Comparison of ENCODE assay signal across 8 cellular contexts in genomic region chr10:43255644-43256431, GRCh38. TPM values are rescaled to one million over a fixed set of nuclear protein-coding genes. Genes with fewer than 3 reads are reported as not detected.
A peak's percentile ranks its signal among the peaks of the same experiment; 100 is the strongest.
DNase-seq lines count a peak whose midpoint lies in the region; ATAC-seq, FAIRE-seq and TF ChIP-seq lines count a peak whose summit lies in the region.

No MANE protein-coding gene starts in this region.

- no peak overlapping the region for H3K14ac ChIP-seq in mesenchymal stem cell (ENCODE audit: low read length in 2 of 2)

- H3K4me2 ChIP-seq in mesenchymal stem cell (ENCODE audit: low read length, poor library complexity, severe bottlenecking) = no peak overlapping the region

- 66% methylated on average over 7 of the region's 9 CpGs for WGBS in mesenchymal stem cell

- no peaks in the 10 kb centered on the region for H3K27me3 ChIP-seq in bronchial epithelial cell (ENCODE audit: control insufficient read depth, insufficient read depth, low read length)
- peaks cover 36 to 57% of the 10 kb centered on the region in 2 experiments for H3K27me3 ChIP-seq in mesenchymal stem cell (ENCODE audit: control insufficient read depth in 1 of 2, insufficient read depth in 1 of 2, low read length in 2 of 2)

- no peak overlapping the region for H2AK5ac ChIP-seq in mesenchymal stem cell (ENCODE audit: low read length, severe bottlenecking)

- no peak overlapping the region for H3K9ac ChIP-seq in mesenchymal stem cell (ENCODE audit: low read length)

- H4K91ac ChIP-seq in mesenchymal stem cell (ENCODE audit: low read length) = no peak overlapping the region

- H3K23ac ChIP-seq in mesenchymal stem cell (ENCODE audit: low read length in 2 of 2) = no peak overlapping the region

- peaks cover 3% of the 10 kb centered on the region for H3K4me1 ChIP-seq in mesenchymal stem cell (ENCODE audit: control insufficient read depth, insufficient read depth, low read depth, low read length)

- TF ChIP-seq CTCF in AG09319 (IDR thresholded peaks at IDR 0.05; ENCODE audit: low read depth, low read length) (peak; percentile 45), GM10248 (IDR thresholded peaks at IDR 0.05; ENCODE audit: control extremely low read depth, extremely low read depth, low read depth, missing control alignments) (peak; percentile 65), bronchial epithelial cell (IDR thresholded peaks at IDR 0.05; ENCODE audit: insufficient read depth, low read length, severe bottlenecking) (peak; percentile 50)

- H2AFZ ChIP-seq in mesenchymal stem cell (ENCODE audit: low read depth, low read length) = no peak overlapping the region

- H3K79me1 ChIP-seq in mesenchymal stem cell (replicated peaks; ENCODE audit: low read length, poor library complexity, severe bottlenecking) = no peaks in the 10 kb centered on the region

- H4K8ac ChIP-seq in mesenchymal stem cell (ENCODE audit: low read length) = no peak overlapping the region

- H3K18ac ChIP-seq in mesenchymal stem cell (ENCODE audit: low read depth in 1 of 2, low read length in 2 of 2) = no peak overlapping the region

- H3K4me3 ChIP-seq in bronchial epithelial cell (ENCODE audit: low read depth, low read length) = no peak overlapping the region
- H3K4me3 ChIP-seq in mesenchymal stem cell (ENCODE audit: insufficient read depth in 1 of 2, low read depth in 1 of 2, low read length in 2 of 2) = no peak overlapping the region

- no peak for DNase-seq in AG09319 (ENCODE audit: extremely low read depth, low read depth)
- peak; percentile 76 for DNase-seq in GM10248 (ENCODE audit: extremely low spot score)
- peak; percentile 55 for DNase-seq in OCI-M1 (lab: John Stamatoyannopoulos, UW)
- peak; percentile 8 for DNase-seq in bronchial epithelial cell (ENCODE audit: low read depth)
- peak; percentile 2 for DNase-seq in mesenchymal stem cell
- no peak for DNase-seq in NCI-H2081 treated with DMSO at 0.1 percent for 48 hours (lab: John Stamatoyannopoulos, UW)
- DNase-seq in globus pallidus (ENCODE audit: low spot score) = no peak

- H2BK5ac ChIP-seq in mesenchymal stem cell (ENCODE audit: low read depth, low read length, poor library complexity, severe bottlenecking) = no peak overlapping the region

- no peak for FAIRE-seq in bronchial epithelial cell (lab: Jason Lieb, UNC)

- H3K4ac ChIP-seq in mesenchymal stem cell (ENCODE audit: low read depth in 1 of 2, low read length in 2 of 2) = no peak overlapping the region

- peak; percentile 74 for ATAC-seq in HG02759 (IDR thresholded peaks at IDR 0.05; ENCODE audit: unreplicated experiment)

- no peak overlapping the region for H3K27ac ChIP-seq in mesenchymal stem cell (ENCODE audit: low read length, poor library complexity, severe bottlenecking)

- no peak overlapping the region for H2BK15ac ChIP-seq in mesenchymal stem cell (ENCODE audit: low read depth, poor library complexity, severe bottlenecking)

- H3K9me3 ChIP-seq in mesenchymal stem cell (ENCODE audit: control insufficient read depth, low read length) = no peaks in the 10 kb centered on the region

- CTCF ChIA-PET in GM10248 (lab: Yijun Ruan, JAX) = no interaction called here

- H2BK120ac ChIP-seq in mesenchymal stem cell (ENCODE audit: low read depth, low read length) = no peak overlapping the region

- no peak overlapping the region for H2BK12ac ChIP-seq in mesenchymal stem cell (ENCODE audit: low read length in 2 of 2)

- POLR2A ChIA-PET in GM10248 (lab: Yijun Ruan, JAX) = no interaction called here

- H3K36me3 ChIP-seq in bronchial epithelial cell (ENCODE audit: control insufficient read depth, insufficient read depth, low read length) (no peaks in the 10 kb centered on the region), mesenchymal stem cell (ENCODE audit: control insufficient read depth in 1 of 2, insufficient read depth in 2 of 2, low read depth in 1 of 2, low read length in 2 of 2) (no peaks in the 10 kb centered on the region)

RNA-seq across cellular contexts. Expression of gene RASGEF1A, which starts 11.0 kb away (rescaled TPM):
- total RNA-seq in bronchial epithelial cell = 12.1 and 19.7 TPM in 2 replicates
- 1.4 TPM for polyA plus RNA-seq in mesenchymal stem cell (2013, experiment 1 of 2)
- 1.3 TPM for polyA plus RNA-seq in mesenchymal stem cell (2013, experiment 2 of 2)

Comparison
In these comparisons a context has a peak if more than half of its experiments do, and no peak if none do; other contexts are left out.
1. DNase-seq: peak in GM10248 (single experiment), OCI-M1 (single experiment), bronchial epithelial cell (single experiment) and mesenchymal stem cell (single experiment); none in AG09319 (single experiment), NCI-H2081 treated with DMSO at 0.1 percent for 48 hours (single experiment) and globus pallidus (single experiment).
2. Peak in every context shown above with its lines, with median percentiles within 50 percentile points of each other: CTCF ChIP-seq.